In genomic region chr15:30922469-30923311, GRCh38 we compare ENCODE assay signal across 10 cellular contexts. TPM values are rescaled to one million over a fixed set of nuclear protein-coding genes. Genes with fewer than 3 reads are reported as not detected.
DNase-seq lines count a peak whose midpoint lies in the region; ATAC-seq and TF ChIP-seq lines count a peak whose summit lies in the region.
"Had no signal": no experiment of that assay in that cellular context is flagged by ENCODE, and none has a peak within 500 bp of the region (broad histone marks: within the 10 kb centered on the region; RNA-seq: fewer than 3 reads in every experiment).

No MANE protein-coding gene starts in this region.

- DNase-seq in HT-29 (ENCODE audit: low spot score) (peak; percentile 31), colonic mucosa (peak; percentile 32), inferior parietal cortex (ENCODE audit: extremely low spot score) (peak; percentile 79), smooth muscle cell of the brain vasculature (ENCODE audit: low read depth, low spot score) (peak; percentile 18), ureter (ENCODE audit: low spot score) (no peak)
- DNase-seq: activated T-cell treated with anti-CD3 and anti-CD28 coated beads, Interleukin-2, amount 50 U/mL, for 72 hours; naive B cell had no signal

- no peaks in the 10 kb centered on the region for H3K4me1 ChIP-seq in colonic mucosa

- no peak overlapping the region for H3K4me3 ChIP-seq in colonic mucosa

- TF ChIP-seq CTCF in colonic mucosa (IDR thresholded peaks at IDR 0.05), result no peak

- H3K27me3 ChIP-seq in colonic mucosa, result no peaks in the 10 kb centered on the region

- ATAC-seq in GM21381 (IDR thresholded peaks at IDR 0.05; ENCODE audit: unreplicated experiment) (no peak), GM18907 (IDR thresholded peaks at IDR 0.05; ENCODE audit: unreplicated experiment) (no peak), GM21619 (IDR thresholded peaks at IDR 0.05; ENCODE audit: unreplicated experiment) (no peak)
- ATAC-seq: activated T-cell treated with anti-CD3 and anti-CD28 coated beads, Interleukin-2, amount 50 U/mL, for 72 hours had no signal

- H3K36me3 ChIP-seq in colonic mucosa, result peaks cover 12% of the 10 kb centered on the region

- no peaks in the 10 kb centered on the region for H3K9me3 ChIP-seq in colonic mucosa

- intact Hi-C loops in colonic mucosa (cut with DNase I), result no loop called here

- peak overlapping the region; percentile 27 for H3K27ac ChIP-seq in colonic mucosa

- no peak overlapping the region for H3K9ac ChIP-seq in colonic mucosa (ENCODE audit: low read depth in 2 of 2, low read length in 2 of 2)

RNA-seq across cellular contexts. Expression of gene FAN1, which starts 19.0 kb away (rescaled TPM):
- total RNA-seq in HT-29 (2014; rRNA removed; shearing (Covaris generic)), result 7.3 and 13.7 TPM in 2 replicates
- total RNA-seq in colonic mucosa (10 to 100 TPM; 12.0 to 22.2 TPM), ureter (27.8 TPM)
